In the genomic region with DNA sequence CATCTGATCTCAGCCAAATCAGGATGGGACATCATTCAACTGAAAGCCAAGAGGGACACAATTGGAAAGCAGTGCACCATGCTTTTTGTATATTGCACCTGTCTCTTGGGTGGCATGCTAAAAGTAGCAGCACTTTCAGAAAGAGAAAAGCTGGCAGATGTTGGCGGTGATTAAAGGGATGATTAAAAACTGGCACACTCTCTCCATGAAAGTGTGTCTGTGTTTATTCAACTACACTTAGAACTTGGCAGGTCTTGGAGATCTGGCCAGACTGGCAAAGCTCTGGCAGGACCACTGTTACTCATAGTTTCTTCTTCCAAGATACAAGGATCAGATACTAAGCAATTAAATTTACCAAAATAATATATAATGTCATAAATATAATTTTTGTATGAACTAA, we compare ENCODE assay signal across 17 cellular contexts.
"Had no signal": no experiment of that assay in that cellular context is flagged by ENCODE, and none has a peak within 500 bp of the region (broad histone marks: within the 10 kb centered on the region; RNA-seq: fewer than 3 reads in every experiment).

No MANE protein-coding gene starts in this region.

- DNase-seq: activated CD4-positive, alpha-beta T cell treated with anti-CD3 and anti-CD28 coated beads for 4 hours; activated CD8-positive, alpha-beta memory T cell treated with anti-CD3 and anti-CD28 coated beads, Interleukin-2, amount 50 U/mL, for 4 hours; activated CD8-positive, alpha-beta T cell treated with anti-CD3 and anti-CD28 coated beads for 36 hours; activated gamma-delta T cell treated with Interleukin-2 at 50 U/mL for 16 hours; activated naive CD4-positive, alpha-beta T cell treated with anti-CD3 and anti-CD28 coated beads, Interleukin-2, amount 10 ng/mL, durations not matched to agents 7 days and 5 days; activated naive CD8-positive, alpha-beta T cell treated with anti-CD3 and anti-CD28 coated beads for 36 hours; activated T-cell treated with anti-CD3 and anti-CD28 coated beads, Interleukin-2, amount 50 U/mL, for 72 hours; colonic mucosa; dermis blood vessel endothelial cell; KG1; MV-4-11; NCI-H1105 treated with DMSO at 0.1 percent for 48 hours; NCI-H146; NCI-H2029; NCI-H526 treated with DMSO at 0.1 percent for 48 hours; PC-3 had no signal

- H3K27me3 ChIP-seq: colonic mucosa had no signal

- H3K4me1 ChIP-seq: colonic mucosa had no signal

- H3K4me3 ChIP-seq: colonic mucosa had no signal

- H3K36me3 ChIP-seq: colonic mucosa had no signal

- H3K27ac ChIP-seq: colonic mucosa had no signal

- FAIRE-seq: RCC 7860 had no signal

- H3K9me3 ChIP-seq: colonic mucosa had no signal
